ENCODE assay signal across 8 cellular contexts in genomic region chr7:106542550-106543220, GRCh38.
DNase-seq lines count a peak whose midpoint lies in the region; ATAC-seq and TF ChIP-seq lines count a peak whose summit lies in the region.

No MANE protein-coding gene starts in this region.

- peaks cover 7% of the 10 kb centered on the region for H3K4me1 Mint-ChIP-seq in activated CD4-positive, alpha-beta T cell treated with anti-CD3 and anti-CD28 coated beads, Interleukin-2, amount 10 ng/mL, durations not matched to agents 7 days and 5 days

- no peaks in the 10 kb centered on the region for H3K27me3 ChIP-seq in BE2C
- H3K27me3 ChIP-seq in ovary, result no peaks in the 10 kb centered on the region

- H3K27ac Mint-ChIP-seq in activated CD4-positive, alpha-beta T cell treated with anti-CD3 and anti-CD28 coated beads, Interleukin-2, amount 10 ng/mL, durations not matched to agents 7 days and 5 days, result no peak overlapping the region

- H3K9me3 ChIP-seq in BE2C, result no peaks in the 10 kb centered on the region
- H3K9me3 ChIP-seq in ovary, result no peaks in the 10 kb centered on the region

- 20 to 34% (median 26%) methylated on average over 2 of the region's 2 CpGs for WGBS in ovary, 3 donors

- POLR2A ChIA-PET in activated CD4-positive, alpha-beta T cell treated with anti-CD3 and anti-CD28 coated beads, Interleukin-2, amount 10 ng/mL, durations not matched to agents 7 days and 5 days (lab: Charles Lee), result interaction anchor here (0.6 kb wide), 1 partner anchor 237 kb away, joined by 3 read pairs; no protein-coding TSS in a partner anchor

- intact Hi-C loops in ovary (cut with DNase I), result loop anchor here in 1 of 4 donors (10.0 kb wide), 2 partner anchors 112 to 192 kb away; no protein-coding TSS in a partner anchor

- no peaks in the 10 kb centered on the region for H3K36me3 Mint-ChIP-seq in activated CD4-positive, alpha-beta T cell treated with anti-CD3 and anti-CD28 coated beads, Interleukin-2, amount 10 ng/mL, durations not matched to agents 7 days and 5 days (ENCODE audit: low read depth)

- H3K27ac ChIP-seq in ovary, result peak overlapping the region; percentile 2 to 30

- no peaks in the 10 kb centered on the region for H3K27me3 Mint-ChIP-seq in activated CD4-positive, alpha-beta T cell treated with anti-CD3 and anti-CD28 coated beads, Interleukin-2, amount 10 ng/mL, durations not matched to agents 7 days and 5 days

- ATAC-seq in GM18861 (IDR thresholded peaks at IDR 0.05; ENCODE audit: unreplicated experiment) (peak; percentile 86), HG03196 (IDR thresholded peaks at IDR 0.05; ENCODE audit: unreplicated experiment) (peak; percentile 75), HG03139 (IDR thresholded peaks at IDR 0.05; ENCODE audit: unreplicated experiment) (no peak)

- no peaks in the 10 kb centered on the region for H3K36me3 ChIP-seq in BE2C
- H3K36me3 ChIP-seq in ovary, result no peaks in the 10 kb centered on the region

- peak; percentile 73 for DNase-seq in BE2C
- DNase-seq in NCI-H345 treated with DMSO at 0.1 percent for 48 hours (lab: John Stamatoyannopoulos, UW; ENCODE audit: unreplicated experiment), result peak; percentile 21
- peak; percentile 43 for DNase-seq in activated CD4-positive, alpha-beta T cell treated with anti-CD3 and anti-CD28 coated beads, Interleukin-2, amount 10 ng/mL, durations not matched to agents 7 days and 5 days
- DNase-seq in fibroblast of the conjunctiva (ENCODE audit: low read depth), result peak; percentile 91
- DNase-seq in ovary, result peak in 4 of 5 donors; percentile 21 to 66 (median 43)

- TF ChIP-seq CTCF in BE2C (IDR thresholded peaks at IDR 0.05; ENCODE audit: low read depth, low read length) (peak; percentile 83), ovary (IDR thresholded peaks at IDR 0.05) (peak in 2 of 3 donors; percentile 40 to 50)

- no peak for TF ChIP-seq POLR2A in ovary (IDR thresholded peaks at IDR 0.05)

- H3K4me3 ChIP-seq in BE2C (ENCODE audit: low read depth, low read length) (no peak overlapping the region), ovary (no peak overlapping the region)

- no peak overlapping the region for H3K4me3 Mint-ChIP-seq in activated CD4-positive, alpha-beta T cell treated with anti-CD3 and anti-CD28 coated beads, Interleukin-2, amount 10 ng/mL, durations not matched to agents 7 days and 5 days

- no peaks in the 10 kb centered on the region for H3K9me3 Mint-ChIP-seq in activated CD4-positive, alpha-beta T cell treated with anti-CD3 and anti-CD28 coated beads, Interleukin-2, amount 10 ng/mL, durations not matched to agents 7 days and 5 days

- CTCF ChIA-PET in activated CD4-positive, alpha-beta T cell treated with anti-CD3 and anti-CD28 coated beads, Interleukin-2, amount 10 ng/mL, durations not matched to agents 7 days and 5 days (lab: Charles Lee), result interaction anchor here (0.6 to 1.4 kb wide), 8 partner anchors 10 to 198 kb away, joined by 3 to 8 read pairs (median 4); no protein-coding TSS in a partner anchor

- H3K4me1 ChIP-seq in BE2C, result no peaks in the 10 kb centered on the region
- H3K4me1 ChIP-seq in ovary (ENCODE audit: insufficient read depth), result peaks cover 2% of the 10 kb centered on the region

- TF ChIP-seq EP300 in ovary (IDR thresholded peaks at IDR 0.05), result no peak

Comparison
In these comparisons a context has a peak if more than half of its experiments do, and no peak if none do; other contexts are left out.
1. DNase-seq: peak in every context shown above with its lines; median percentile 91 in fibroblast of the conjunctiva; 73 in BE2C; 43 in activated CD4-positive, alpha-beta T cell treated with anti-CD3 and anti-CD28 coated beads, Interleukin-2, amount 10 ng/mL, durations not matched to agents 7 days and 5 days; 43 in ovary; 21 in NCI-H345 treated with DMSO at 0.1 percent for 48 hours.